In genomic region chr1:152440635-152441471, GRCh38 we compare ENCODE assay signal across 8 cellular contexts. TPM values are rescaled to one million over a fixed set of nuclear protein-coding genes. Genes with fewer than 3 reads are reported as not detected.
DNase-seq lines count a peak whose midpoint lies in the region; ATAC-seq lines count a peak whose summit lies in the region.

No MANE protein-coding gene starts in this region.

- H3K4me3 Mint-ChIP-seq in memory B cell, result no peak overlapping the region

- ATAC-seq in GM18868 (IDR thresholded peaks at IDR 0.05; ENCODE audit: unreplicated experiment), result peak; percentile 98
- ATAC-seq in HG03108 (IDR thresholded peaks at IDR 0.05; ENCODE audit: unreplicated experiment), result peak; percentile 78
- peak; percentile 99 for ATAC-seq in memory B cell (ENCODE audit: low read depth)

- peaks cover 2% of the 10 kb centered on the region for H3K4me1 Mint-ChIP-seq in memory B cell

- H3K27me3 Mint-ChIP-seq in memory B cell, result peaks cover 16% of the 10 kb centered on the region

- H3K9me3 Mint-ChIP-seq in memory B cell, result no peaks in the 10 kb centered on the region

- DNase-seq in AML-193 (lab: John Stamatoyannopoulos, UW) (peak; percentile 57 to 68), NCI-H460 (ENCODE audit: extremely low read depth, low read depth) (peak; percentile 81), dermis blood vessel endothelial cell (peak; percentile 82), memory B cell (ENCODE audit: low spot score in 2 of 2) (peak; percentile 65 to 69)
- DNase-seq in activated CD4-positive, alpha-beta T cell treated with anti-CD3 and anti-CD28 coated beads for 48 hours, result peak; percentile 76
- peak; percentile 50 for DNase-seq in stimulated activated CD8-positive, alpha-beta memory T cell treated with anti-CD3 and anti-CD28 coated beads, Interleukin-4, amount 100 ng/mL, for 24 hours (ENCODE audit: low read depth)

- H3K36me3 Mint-ChIP-seq in memory B cell, result no peaks in the 10 kb centered on the region

- no peak overlapping the region for H3K27ac Mint-ChIP-seq in memory B cell

RNA-seq across cellular contexts. Expression of gene CRNN, which starts 26.8 kb away (rescaled TPM):
- total RNA-seq in NCI-H460 (2014; rRNA removed; shearing (Covaris generic)), result not detected in 2 replicates
- polyA plus RNA-seq in NCI-H460 (2014; cell fraction: nucleus; rRNA removed), result not detected in 2 replicates
- total RNA-seq in dermis blood vessel endothelial cell, result not detected in 2 replicates

Comparison
In these comparisons a context has a peak if more than half of its experiments do, and no peak if none do; other contexts are left out.
1. Peak in every context shown above with its lines: DNase-seq and ATAC-seq.